27 cellular contexts compared by ENCODE assay signal in genomic region chr6:139832906-139833305, GRCh38.
"Had no signal": no experiment of that assay in that cellular context is flagged by ENCODE, and none has a peak within 500 bp of the region (broad histone marks: within the 10 kb centered on the region; RNA-seq: fewer than 3 reads in every experiment).

No MANE protein-coding gene starts in this region.

- H3K4me3 ChIP-seq: pancreas, prostate gland, skin epidermis, smooth muscle cell, spleen, stomach, thoracic aorta, thyroid gland, tibial nerve, upper lobe of left lung, vagina had no signal

- H3K27me3 ChIP-seq: neutrophil, pancreas, stomach, thyroid gland, tibial nerve, upper lobe of left lung, vagina had no signal

- DNase-seq: naive thymus-derived CD4-positive, alpha-beta T cell; natural killer cell; nucleus accumbens; pancreas; right cardiac atrium; spleen; stimulated activated CD4-positive, alpha-beta T cell treated with anti-CD3 and anti-CD28 coated beads, Interleukin-12 subunit alpha, Interleukin-12 subunit beta, amount 100 ng/mL, for 4 hours; stimulated activated CD4-positive, alpha-beta T cell treated with anti-CD3 and anti-CD28 coated beads, Interleukin-1b, Interleukin-23, amount 100 ng/mL, for 48 hours; stimulated activated CD4-positive, alpha-beta T cell treated with anti-CD3 and anti-CD28 coated beads, Interleukin-4, amount 100 ng/mL, for 1 hour; stimulated activated naive B cell treated with anti-CD40 and anti-IgM and Interleukin-4, amounts not matched to agents 10 μg/mL and 1 μg/mL and 100 μg/mL, for 72 hours; stimulated activated naive CD4-positive, alpha-beta T cell treated with Interleukin-2 at 50 U/mL for 16 hours; stomach; thyroid gland; trophoblast cell had no signal

- H3K9me3 Mint-ChIP-seq: natural killer cell; stimulated activated naive CD8-positive, alpha-beta T cell treated with anti-CD3 and anti-CD28 coated beads, Interleukin-15, Interleukin-2, amounts not matched to agents 100 ng/mL and 50 ng/mL, for 24 hours had no signal

- H3K36me3 ChIP-seq: neutrophil, pancreas, prostate gland, spleen, stomach, thoracic aorta, thyroid gland, tibial nerve, upper lobe of left lung, vagina had no signal

- H3K4me2 ChIP-seq: smooth muscle cell had no signal

- H3K4me3 Mint-ChIP-seq: naive thymus-derived CD4-positive, alpha-beta T cell; natural killer cell; nephron; neural crest cell; stimulated activated effector memory CD8-positive, alpha-beta T cell treated with anti-CD3 and anti-CD28 coated beads, Interleukin-12 subunit alpha, Interleukin-12 subunit beta, amount 100 ng/mL, for 72 hours; stimulated activated naive B cell treated with anti-CD40 and anti-IgM and Interleukin-4, amounts not matched to agents 10 μg/mL and 1 μg/mL and 100 μg/mL, for 72 hours; stimulated activated naive CD8-positive, alpha-beta T cell treated with anti-CD3 and anti-CD28 coated beads, Interleukin-15, Interleukin-2, amounts not matched to agents 100 ng/mL and 50 ng/mL, for 24 hours had no signal

- ATAC-seq: naive thymus-derived CD4-positive, alpha-beta T cell; natural killer cell; right cardiac atrium; sciatic nerve; stimulated activated effector memory CD8-positive, alpha-beta T cell treated with anti-CD3 and anti-CD28 coated beads, Interleukin-12 subunit alpha, Interleukin-12 subunit beta, amount 100 ng/mL, for 72 hours; stimulated activated naive B cell treated with anti-CD40 and anti-IgM and Interleukin-4, amounts not matched to agents 10 μg/mL and 1 μg/mL and 100 μg/mL, for 72 hours had no signal

- H3K27ac Mint-ChIP-seq: naive thymus-derived CD4-positive, alpha-beta T cell; natural killer cell; nephron; stimulated activated effector memory CD8-positive, alpha-beta T cell treated with anti-CD3 and anti-CD28 coated beads, Interleukin-12 subunit alpha, Interleukin-12 subunit beta, amount 100 ng/mL, for 72 hours; stimulated activated naive B cell treated with anti-CD40 and anti-IgM and Interleukin-4, amounts not matched to agents 10 μg/mL and 1 μg/mL and 100 μg/mL, for 72 hours; stimulated activated naive CD8-positive, alpha-beta T cell treated with anti-CD3 and anti-CD28 coated beads, Interleukin-15, Interleukin-2, amounts not matched to agents 100 ng/mL and 50 ng/mL, for 24 hours had no signal

- H3K27ac ChIP-seq: neutrophil, pancreas, prostate gland, skin epidermis, spleen, stomach, thoracic aorta, thyroid gland, tibial nerve, upper lobe of left lung, vagina had no signal

- H3K36me3 Mint-ChIP-seq: naive thymus-derived CD4-positive, alpha-beta T cell; natural killer cell; stimulated activated effector memory CD8-positive, alpha-beta T cell treated with anti-CD3 and anti-CD28 coated beads, Interleukin-12 subunit alpha, Interleukin-12 subunit beta, amount 100 ng/mL, for 72 hours had no signal

- H3K4me1 ChIP-seq: pancreas, prostate gland, spleen, stomach, upper lobe of left lung, vagina had no signal

- H3K9me3 ChIP-seq: neutrophil, pancreas, prostate gland, spleen, stomach, thoracic aorta, thyroid gland, tibial nerve, upper lobe of left lung, vagina had no signal

- H3K4me1 Mint-ChIP-seq: naive thymus-derived CD4-positive, alpha-beta T cell; natural killer cell; neural crest cell; stimulated activated effector memory CD8-positive, alpha-beta T cell treated with anti-CD3 and anti-CD28 coated beads, Interleukin-12 subunit alpha, Interleukin-12 subunit beta, amount 100 ng/mL, for 72 hours; stimulated activated naive B cell treated with anti-CD40 and anti-IgM and Interleukin-4, amounts not matched to agents 10 μg/mL and 1 μg/mL and 100 μg/mL, for 72 hours had no signal
